In genomic region chr17:58710948-58711552, GRCh38 we compare ENCODE assay signal across 8 cellular contexts. TPM values are rescaled to one million over a fixed set of nuclear protein-coding genes. Genes with fewer than 3 reads are reported as not detected.
DNase-seq lines count a peak whose midpoint lies in the region; ATAC-seq and TF ChIP-seq lines count a peak whose summit lies in the region.

No MANE protein-coding gene starts in this region.

- H3K4me3 ChIP-seq in LNCaP clone FGC (ENCODE audit: low read depth, low read length) = no peak overlapping the region

- ATAC-seq in SK-N-SH treated with all-trans-retinoic acid at 6 μM for 48 hours = peak; percentile 80
- ATAC-seq in GM21723 (IDR thresholded peaks at IDR 0.05; ENCODE audit: unreplicated experiment) = no peak

- peak; percentile 56 for TF ChIP-seq CTCF in LNCaP clone FGC (IDR thresholded peaks at IDR 0.05; ENCODE audit: control insufficient read depth, extremely low read depth, insufficient read depth)

- peak; percentile 29 for DNase-seq in activated T-cell treated with anti-CD3 and anti-CD28 coated beads for 1 hour (ENCODE audit: low read depth)
- no peak for DNase-seq in activated T-cell treated with anti-CD3 and anti-CD28 coated beads, Interleukin-2, amount 50 U/mL, for 1 hour
- DNase-seq in LNCaP clone FGC (ENCODE audit: low read depth) = no peak
- DNase-seq in dermis microvascular lymphatic vessel endothelial cell (ENCODE audit: low read depth in 2 of 2) = peak; percentile 61 to 73
- DNase-seq in myocyte (ENCODE audit: low read depth) = peak; percentile 70
- no peak for DNase-seq in cerebellar nuclear complex (lab: John Stamatoyannopoulos, UW)

TF ChIP-seq in SK-N-SH treated with all-trans-retinoic acid at 6 μM for 48 hours, 23 proteins besides CTCF, POLR2A, EP300 and RAD21:
- TF ChIP-seq ZNF8 (CRISPR knock-in tag; IDR thresholded peaks at IDR 0.05) = no peak
- TF ChIP-seq ARNTL (CRISPR knock-in tag; IDR thresholded peaks at IDR 0.05; ENCODE audit: borderline replicate concordance, low read depth) = no peak
- no peak for TF ChIP-seq TSHZ2 (CRISPR knock-in tag; IDR thresholded peaks at IDR 0.05)
- no peak for TF ChIP-seq ZFP3 (CRISPR knock-in tag; IDR thresholded peaks at IDR 0.05)
- no peak for TF ChIP-seq CREB5 (CRISPR knock-in tag; IDR thresholded peaks at IDR 0.05; ENCODE audit: low read depth)
- TF ChIP-seq BACH2 (CRISPR knock-in tag; IDR thresholded peaks at IDR 0.05; ENCODE audit: borderline replicate concordance) = no peak

RNA-seq across cellular contexts. Expression of gene RAD51C, which starts 18.6 kb away (rescaled TPM):
- total RNA-seq in dermis microvascular lymphatic vessel endothelial cell (14.2 and 15.8 TPM in 2 replicates), myocyte (28.0 and 31.7 TPM in 2 replicates)
- 24.0 TPM for polyA plus RNA-seq in myocyte (2012)

RNA-seq across cellular contexts. Expression of gene TEX14, which starts 19.2 kb away (rescaled TPM):
- under 0.01 TPM in 2 replicates for total RNA-seq in dermis microvascular lymphatic vessel endothelial cell
- total RNA-seq in myocyte = 0.10 and 0.48 TPM in 2 replicates
- 0.33 TPM for polyA plus RNA-seq in myocyte (2012)

RNA-seq across cellular contexts. Expression of gene PPM1E, which starts 44.6 kb away (rescaled TPM):
- total RNA-seq in dermis microvascular lymphatic vessel endothelial cell (under 0.01 TPM in 1 of 2 replicates, not detected in the other), myocyte (3.4 and 11.1 TPM in 2 replicates)
- 1.5 TPM for polyA plus RNA-seq in myocyte (2012)

Comparison
In these comparisons a context has a peak if more than half of its experiments do, and no peak if none do; other contexts are left out.
1. DNase-seq: peak in activated T-cell treated with anti-CD3 and anti-CD28 coated beads for 1 hour (single experiment), dermis microvascular lymphatic vessel endothelial cell (2 of 2) and myocyte (single experiment); none in activated T-cell treated with anti-CD3 and anti-CD28 coated beads, Interleukin-2, amount 50 U/mL, for 1 hour (single experiment), LNCaP clone FGC (single experiment) and cerebellar nuclear complex (0 of 2).